ENCODE assay signal across 18 cellular contexts in genomic region chr7:39621261-39621660, GRCh38. TPM values are rescaled to one million over a fixed set of nuclear protein-coding genes. Genes with fewer than 3 reads are reported as not detected.
A peak's percentile ranks its signal among the peaks of the same experiment; 100 is the strongest.
DNase-seq lines count a peak whose midpoint lies in the region; ATAC-seq and TF ChIP-seq lines count a peak whose summit lies in the region.
"Had no signal": no experiment of that assay in that cellular context is flagged by ENCODE, and none has a peak within 500 bp of the region (broad histone marks: within the 10 kb centered on the region; RNA-seq: fewer than 3 reads in every experiment).

No MANE protein-coding gene starts in this region.

- no peak overlapping the region for H3K4me3 Mint-ChIP-seq in activated CD8-positive, alpha-beta T cell treated with anti-CD3 and anti-CD28 coated beads for 36 hours

- H3K4me3 ChIP-seq in HFF-Myc (replicated peaks; ENCODE audit: low read depth, low read length) (no peak overlapping the region), fibroblast of villous mesenchyme (ENCODE audit: low read depth, low read length) (no peak overlapping the region)
- H3K4me3 ChIP-seq: colonic mucosa, gastroesophageal sphincter had no signal

- no peak overlapping the region for H3K27ac Mint-ChIP-seq in activated CD8-positive, alpha-beta T cell treated with anti-CD3 and anti-CD28 coated beads for 36 hours
- H3K27ac Mint-ChIP-seq: neural progenitor cell had no signal

- H3K4me1 Mint-ChIP-seq in activated CD8-positive, alpha-beta T cell treated with anti-CD3 and anti-CD28 coated beads for 36 hours (ENCODE audit: low read depth), result peaks cover 28% of the 10 kb centered on the region

- H3K27me3 Mint-ChIP-seq in activated CD8-positive, alpha-beta T cell treated with anti-CD3 and anti-CD28 coated beads for 36 hours, result no peaks in the 10 kb centered on the region
- H3K27me3 Mint-ChIP-seq: type B pancreatic cell had no signal

- POLR2A ChIA-PET in activated CD8-positive, alpha-beta T cell treated with anti-CD3 and anti-CD28 coated beads for 36 hours (lab: Charles Lee), result interaction anchor here (1.0 to 1.9 kb wide), 2 partner anchors 12 to 115 kb away, joined by 3 to 5 read pairs; no protein-coding TSS in a partner anchor

- ATAC-seq in SK-N-SH treated with all-trans-retinoic acid at 6 μM for 48 hours, result peak; percentile 3; the same call in 2 of the 3 replicates
- no peak for ATAC-seq in activated CD8-positive, alpha-beta T cell treated with anti-CD3 and anti-CD28 coated beads for 36 hours
- ATAC-seq in HG03175 (IDR thresholded peaks at IDR 0.05; ENCODE audit: unreplicated experiment), result no peak
- ATAC-seq: activated CD8-positive, alpha-beta T cell treated with anti-CD3 and anti-CD28 coated beads, Interleukin-2, amount 10 ng/mL, durations not matched to agents 7 days and 5 days; gastroesophageal sphincter; left colon had no signal

- DNase-seq in A172 (ENCODE audit: low spot score) (peak; percentile 77), HFF-Myc (ENCODE audit: extremely low read depth, low read depth) (peak; percentile 43), fibroblast of villous mesenchyme (ENCODE audit: low read depth) (peak; percentile 59), HT-29 (ENCODE audit: low spot score) (no peak), OCI-M1 (lab: John Stamatoyannopoulos, UW) (no peak)
- DNase-seq in activated CD8-positive, alpha-beta T cell treated with anti-CD3 and anti-CD28 coated beads for 36 hours, result no peak
- DNase-seq: activated CD8-positive, alpha-beta T cell treated with anti-CD3 and anti-CD28 coated beads, Interleukin-2, amount 10 ng/mL, durations not matched to agents 7 days and 5 days; activated naive CD4-positive, alpha-beta T cell treated with anti-CD3 and anti-CD28 coated beads, Interleukin-2, amount 50 U/mL, for 16 hours; colonic mucosa; left colon; NCI-H2227 treated with DMSO at 0.1 percent for 48 hours; stimulated activated CD4-positive, alpha-beta T cell treated with anti-CD3 and anti-CD28 coated beads, Interleukin-12 subunit alpha, Interleukin-12 subunit beta, amount 100 ng/mL, for 4 hours; T-helper 9 cell had no signal

- no peak for TF ChIP-seq CTCF in HFF-Myc (IDR thresholded peaks at IDR 0.05; ENCODE audit: low read depth, low read length, missing control alignments)
- no peak for TF ChIP-seq CTCF in fibroblast of villous mesenchyme (IDR thresholded peaks at IDR 0.05; ENCODE audit: insufficient read depth, low read depth, low read length)
- TF ChIP-seq CTCF in activated CD8-positive, alpha-beta T cell treated with anti-CD3 and anti-CD28 coated beads for 36 hours (IDR thresholded peaks at IDR 0.05), result no peak

- H3K36me3 Mint-ChIP-seq in activated CD8-positive, alpha-beta T cell treated with anti-CD3 and anti-CD28 coated beads for 36 hours (ENCODE audit: low read depth), result peaks cover 10% of the 10 kb centered on the region

- CTCF ChIA-PET in activated CD8-positive, alpha-beta T cell treated with anti-CD3 and anti-CD28 coated beads for 36 hours (lab: Charles Lee), result interaction anchor here (1.0 to 4.7 kb wide), 6 partner anchors 12 to 124 kb away, joined by 4 to 59 read pairs (median 5); no protein-coding TSS in a partner anchor

- intact Hi-C loops in activated CD8-positive, alpha-beta T cell treated with anti-CD3 and anti-CD28 coated beads for 36 hours (cut with micrococcal nuclease), result loop anchor here (5.0 kb wide), 1 partner anchor 34 kb away; no protein-coding TSS in a partner anchor

- H3K9me3 Mint-ChIP-seq in activated CD8-positive, alpha-beta T cell treated with anti-CD3 and anti-CD28 coated beads for 36 hours, result no peaks in the 10 kb centered on the region
- H3K9me3 Mint-ChIP-seq: neural progenitor cell, type B pancreatic cell had no signal

TF ChIP-seq in SK-N-SH treated with all-trans-retinoic acid at 6 μM for 48 hours, 23 proteins besides CTCF, POLR2A, EP300 and RAD21 (continues in another document):
- TF ChIP-seq SNAI2 (CRISPR knock-in tag; IDR thresholded peaks at IDR 0.05), result no peak
- TF ChIP-seq TSHZ2 (CRISPR knock-in tag; IDR thresholded peaks at IDR 0.05), result no peak
- no peak for TF ChIP-seq BACH2 (CRISPR knock-in tag; IDR thresholded peaks at IDR 0.05; ENCODE audit: borderline replicate concordance)
- no peak for TF ChIP-seq ZNF8 (CRISPR knock-in tag; IDR thresholded peaks at IDR 0.05)
- TF ChIP-seq TOX (CRISPR knock-in tag; IDR thresholded peaks at IDR 0.05; ENCODE audit: borderline replicate concordance), result no peak; the same call in 1 of the 2 replicates
- no peak for TF ChIP-seq ISL1 (CRISPR knock-in tag; IDR thresholded peaks at IDR 0.05)
- no peak for TF ChIP-seq OSR1 (CRISPR knock-in tag; IDR thresholded peaks at IDR 0.05)
- no peak for TF ChIP-seq ARNTL (CRISPR knock-in tag; IDR thresholded peaks at IDR 0.05; ENCODE audit: borderline replicate concordance, low read depth)
- TF ChIP-seq PATZ1 (CRISPR knock-in tag; IDR thresholded peaks at IDR 0.05; ENCODE audit: borderline replicate concordance), result no peak
- TF ChIP-seq ZC3H10 (CRISPR knock-in tag; IDR thresholded peaks at IDR 0.05), result no peak
- TF ChIP-seq TCF4 (CRISPR knock-in tag; IDR thresholded peaks at IDR 0.05; ENCODE audit: borderline replicate concordance), result no peak
- no peak for TF ChIP-seq ZNF565 (CRISPR knock-in tag; conservative IDR thresholded peaks at IDR 0.05; ENCODE audit: low read depth)
- TF ChIP-seq CREB5 (CRISPR knock-in tag; IDR thresholded peaks at IDR 0.05; ENCODE audit: low read depth), result no peak

RNA-seq across cellular contexts. Expression of gene RALA, which starts 2.1 kb away (rescaled TPM):
- 30.2 and 32.4 TPM in 2 replicates for total RNA-seq in A172 (2014; rRNA removed; shearing (Covaris generic))
- total RNA-seq in fibroblast of villous mesenchyme, result 20.3 and 22.2 TPM in 2 replicates
- total RNA-seq in HT-29 (2014; rRNA removed; shearing (Covaris generic)), result 5.7 and 7.6 TPM in 2 replicates
- 10 to 100 TPM; 32.5 to 32.8 TPM for total RNA-seq in activated CD8-positive, alpha-beta T cell treated with anti-CD3 and anti-CD28 coated beads for 36 hours

RNA-seq across cellular contexts. Expression of gene YAE1, which starts 55.1 kb away (rescaled TPM):
- 54.2 and 59.0 TPM in 2 replicates for total RNA-seq in A172 (2014; rRNA removed; shearing (Covaris generic))
- total RNA-seq in fibroblast of villous mesenchyme, result 29.3 and 56.6 TPM in 2 replicates
- 17.5 and 19.3 TPM in 2 replicates for total RNA-seq in HT-29 (2014; rRNA removed; shearing (Covaris generic))
- 10 to 100 TPM in 1 of 2 experiments, 1 to 10 TPM in 1; 9.6 to 10.9 TPM for total RNA-seq in activated CD8-positive, alpha-beta T cell treated with anti-CD3 and anti-CD28 coated beads for 36 hours

Comparison
In these comparisons a context has a peak if more than half of its experiments do, and no peak if none do; other contexts are left out.
1. DNase-seq: peak in A172 (single experiment), HFF-Myc (single experiment) and fibroblast of villous mesenchyme (single experiment); none in HT-29 (single experiment), activated CD8-positive, alpha-beta T cell treated with anti-CD3 and anti-CD28 coated beads for 36 hours (single experiment) and OCI-M1 (single experiment).